ENCODE assay signal across 34 cellular contexts in genomic region chr12:117241697-117242096, GRCh38.
"Had no signal": no experiment of that assay in that cellular context is flagged by ENCODE, and none has a peak within 500 bp of the region (broad histone marks: within the 10 kb centered on the region; RNA-seq: fewer than 3 reads in every experiment).

No MANE protein-coding gene starts in this region.

- H3K4me3 ChIP-seq: MG63 had no signal

- H3K9me3 ChIP-seq: MG63 had no signal

- DNase-seq: Karpas-422, Kasumi-1, KG1, MG63, MM.1S, MV-4-11, NCI-H1048, NCI-H1092, NCI-H1092 treated with DMSO at 0.1 percent for 48 hours, NCI-H1105, NCI-H1105 treated with DMSO at 0.1 percent for 48 hours, NCI-H1417, NCI-H1417 treated with DMSO at 0.1 percent for 48 hours, NCI-H1436, NCI-H1436 treated with DMSO at 0.1 percent for 48 hours, NCI-H146, NCI-H1694, NCI-H1694 treated with DMSO at 0.1 percent for 48 hours, NCI-H187, NCI-H187 treated with DMSO at 0.1 percent for 48 hours, NCI-H1930, NCI-H2029, NCI-H2029 treated with DMSO at 0.1 percent for 48 hours, NCI-H2081, NCI-H2081 treated with DMSO at 0.1 percent for 48 hours, NCI-H2107, NCI-H2171, NCI-H2171 treated with DMSO at 0.1 percent for 48 hours, NCI-H2227 treated with DMSO at 0.1 percent for 48 hours, NCI-H226, NCI-H345, NCI-H446, NCI-H446 treated with DMSO at 0.1 percent for 48 hours had no signal

- H3K27me3 ChIP-seq: MG63 had no signal

- H3K27ac ChIP-seq: KMS-11 had no signal

- H3K36me3 ChIP-seq: MG63 had no signal
